In the genomic region with DNA sequence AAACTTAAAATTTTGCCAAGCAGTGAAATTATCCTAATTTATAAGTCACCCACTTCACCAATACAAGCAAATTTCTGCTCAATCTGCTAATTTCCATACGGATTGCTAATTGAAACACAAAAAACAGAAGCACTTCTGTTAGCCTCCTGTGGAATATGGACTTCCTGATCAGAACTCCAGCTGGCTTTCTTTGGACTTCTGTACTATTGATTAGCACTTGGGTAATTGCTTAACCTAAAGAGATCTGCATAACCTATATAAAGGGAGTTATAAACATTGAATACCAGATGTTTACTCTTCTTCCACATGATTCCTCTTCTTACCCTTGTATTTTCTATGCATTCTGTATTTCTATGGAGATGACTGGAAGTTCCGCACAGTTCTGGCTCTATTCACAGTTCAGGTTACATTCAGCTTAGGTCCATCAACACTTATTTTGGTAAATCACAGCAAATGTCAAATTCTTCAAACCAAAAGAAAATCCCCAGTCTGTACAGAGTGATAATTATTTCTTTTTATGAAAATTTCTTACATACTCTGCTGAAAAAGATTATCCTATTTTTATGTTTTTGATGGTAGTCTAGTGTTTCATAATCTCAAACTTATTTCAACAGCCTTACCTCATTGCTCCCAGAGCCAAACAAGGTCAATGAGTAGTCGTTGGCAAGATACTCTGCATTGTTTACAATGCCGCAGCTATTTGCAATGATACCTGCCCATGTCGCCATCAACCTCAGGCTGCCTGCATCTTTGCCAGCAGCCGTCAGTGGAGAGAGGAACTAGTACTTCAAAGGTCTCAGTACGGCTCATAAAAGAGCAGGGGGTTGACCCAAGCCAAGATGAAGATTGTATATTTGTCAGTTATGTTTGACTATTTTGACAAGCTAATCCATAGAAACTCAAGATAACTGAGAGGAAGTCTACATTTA, we compare ENCODE assay signal across 11 cellular contexts.
DNase-seq lines count a peak whose midpoint lies in the region; ATAC-seq and TF ChIP-seq lines count a peak whose summit lies in the region.
"Had no signal": no experiment of that assay in that cellular context is flagged by ENCODE, and none has a peak within 500 bp of the region (broad histone marks: within the 10 kb centered on the region; RNA-seq: fewer than 3 reads in every experiment).

No MANE protein-coding gene starts in this region.

- H3K4me2 ChIP-seq in osteoblast (ENCODE audit: insufficient read depth, low read length) (peak overlapping the region; percentile 67), H9 (ENCODE audit: insufficient read depth, insufficient read length, low read length) (no peak overlapping the region)

- H3K4me3 ChIP-seq in osteoblast (ENCODE audit: insufficient read depth, low read length): peak overlapping the region; percentile 27

- H3K27ac Mint-ChIP-seq in chondrocyte (ENCODE audit: unreplicated experiment) (peak overlapping the region; percentile 97), H9 (no peak overlapping the region; a peak in 1 of 7 replicates)
- H3K27ac Mint-ChIP-seq: natural killer cell treated with Interleukin-12 subunit alpha and Interleukin-12 subunit beta and Interleukin-15 and Interleukin-18, amount 100 ng/mL, for 72 hours had no signal

- H3K14ac ChIP-seq in H9 (ENCODE audit: insufficient read depth, low read length): no peak overlapping the region

- no CpG with 5 or more reads among the region's 7 CpGs for WGBS in H9 (ENCODE audit: extremely low coverage, insufficient read length, low lambda C conversion rate)

- no peak overlapping the region for H4K8ac ChIP-seq in H9 (replicated peaks; ENCODE audit: insufficient read length, low read depth, low read length)

- peak overlapping the region; percentile 39 for H2AFZ ChIP-seq in osteoblast (ENCODE audit: low read length)
- H2AFZ ChIP-seq in H9 (ENCODE audit: low read length): no peak overlapping the region

- H3K4me1 ChIP-seq in osteoblast (ENCODE audit: insufficient read depth, low read length) (peaks cover 54% of the 10 kb centered on the region), H9 (ENCODE audit: insufficient read depth, low read length) (no peaks in the 10 kb centered on the region)

- H3K27ac ChIP-seq in osteoblast (ENCODE audit: low read depth, low read length) (peak overlapping the region; percentile 93), H9 (ENCODE audit: insufficient read length, low read depth, low read length) (no peak overlapping the region)

- H3K4me1 Mint-ChIP-seq in chondrocyte (ENCODE audit: low read depth): peaks cover 92% of the 10 kb centered on the region
- H3K4me1 Mint-ChIP-seq in H9: peaks cover 0 to 2% of the 10 kb centered on the region in 2 experiments; a peak in 1 of 4 replicates

- no peak overlapping the region for H3K56ac ChIP-seq in H9 (ENCODE audit: insufficient read length, low read depth, low read length)

- H3K4ac ChIP-seq in H9 (ENCODE audit: low read depth, low read length): no peak overlapping the region

- no peak overlapping the region for H2BK5ac ChIP-seq in H9 (ENCODE audit: insufficient read length, low read length)

- no peak overlapping the region for H2BK120ac ChIP-seq in H9 (ENCODE audit: low read depth, low read length, poor library complexity, severe bottlenecking)

- H3K23me2 ChIP-seq in H9 (ENCODE audit: insufficient read length, low read depth, low read length, poor library complexity, severe bottlenecking): no peaks in the 10 kb centered on the region

- no peak overlapping the region for H3K18ac ChIP-seq in H9 (ENCODE audit: insufficient read length, low read depth, low read length)

- no peaks in the 10 kb centered on the region for H3K9me3 ChIP-seq in osteoblast (ENCODE audit: low read depth, low read length)
- no peaks in the 10 kb centered on the region for H3K9me3 ChIP-seq in H9 (ENCODE audit: control insufficient read depth, low read depth, low read length)

- no peaks in the 10 kb centered on the region for H3K36me3 ChIP-seq in osteoblast (ENCODE audit: insufficient read depth, low read length)

- H3K27me3 ChIP-seq in osteoblast (ENCODE audit: insufficient read depth, low read length) (no peaks in the 10 kb centered on the region), H9 (ENCODE audit: insufficient read depth, low read length) (no peaks in the 10 kb centered on the region)

- H3K79me2 ChIP-seq in osteoblast (ENCODE audit: insufficient read depth, low read length): no peaks in the 10 kb centered on the region
- H3K79me2 ChIP-seq in H9 (ENCODE audit: insufficient read depth, low read length): no peaks in the 10 kb centered on the region

- no peak overlapping the region for H2BK15ac ChIP-seq in H9 (ENCODE audit: low read depth, low read length)

- H3K27me3 Mint-ChIP-seq in chondrocyte (ENCODE audit: low read depth) (no peaks in the 10 kb centered on the region), H9 (ENCODE audit: low read depth) (no peaks in the 10 kb centered on the region)

- no peaks in the 10 kb centered on the region for H3K79me1 ChIP-seq in H9 (ENCODE audit: insufficient read depth, low read depth, low read length, poor library complexity, severe bottlenecking)

- no peak overlapping the region for H2BK20ac ChIP-seq in H9 (ENCODE audit: low read depth, low read length, poor library complexity, severe bottlenecking)

- no peak overlapping the region for H3T11ph ChIP-seq in H9 (ENCODE audit: low read length)

- no peak overlapping the region for H4K91ac ChIP-seq in H9 (ENCODE audit: insufficient read length, low read depth, low read length)

- no peak for TF ChIP-seq CTCF in chondrocyte (IDR thresholded peaks at IDR 0.05)
- TF ChIP-seq CTCF in osteoblast (IDR thresholded peaks at IDR 0.05; ENCODE audit: extremely low read depth, low read depth, low read length): no peak
- TF ChIP-seq CTCF in H9 (conservative IDR thresholded peaks at IDR 0.05): no peak

- H3K23ac ChIP-seq in H9 (ENCODE audit: insufficient read length, low read depth, low read length): no peak overlapping the region

- peaks cover 1% of the 10 kb centered on the region for H3K36me3 Mint-ChIP-seq in chondrocyte (ENCODE audit: low read depth)
- no peaks in the 10 kb centered on the region for H3K36me3 Mint-ChIP-seq in H9 (ENCODE audit: insufficient read depth in 1 of 3, low read depth in 3 of 3)
- H3K36me3 Mint-ChIP-seq: natural killer cell treated with Interleukin-12 subunit alpha and Interleukin-12 subunit beta and Interleukin-15 and Interleukin-18, amount 100 ng/mL, for 72 hours had no signal

- peak overlapping the region; percentile 54 for H3K4me3 Mint-ChIP-seq in chondrocyte (ENCODE audit: unreplicated experiment)
- no peak overlapping the region for H3K4me3 Mint-ChIP-seq in H9
- H3K4me3 Mint-ChIP-seq: natural killer cell treated with Interleukin-12 subunit alpha and Interleukin-12 subunit beta and Interleukin-15 and Interleukin-18, amount 100 ng/mL, for 72 hours had no signal

- ATAC-seq in GM19452 (IDR thresholded peaks at IDR 0.05; ENCODE audit: unreplicated experiment): no peak
- no peak for ATAC-seq in HG03460 (IDR thresholded peaks at IDR 0.05; ENCODE audit: unreplicated experiment)
- ATAC-seq in HG03135 (IDR thresholded peaks at IDR 0.05; ENCODE audit: unreplicated experiment): no peak
- ATAC-seq: natural killer cell treated with Interleukin-12 subunit alpha and Interleukin-12 subunit beta and Interleukin-15 and Interleukin-18, amount 100 ng/mL, for 72 hours had no signal

- H3K9me3 Mint-ChIP-seq in chondrocyte (ENCODE audit: low read depth): peaks cover 10% of the 10 kb centered on the region
- no peaks in the 10 kb centered on the region for H3K9me3 Mint-ChIP-seq in H9

- DNase-seq in GM04504 (ENCODE audit: low read depth): peak; percentile 66
- DNase-seq in NCI-H146 (lab: John Stamatoyannopoulos, UW): peak; percentile 12
- DNase-seq in chondrocyte (ENCODE audit: low spot score): no peak
- DNase-seq in osteoblast (ENCODE audit: insufficient read length, low spot score, missing footprints): no peak
- no peak for DNase-seq in H9
- DNase-seq: H7, NCI-H82 had no signal

- no peaks in the 10 kb centered on the region for H4K20me1 ChIP-seq in osteoblast (ENCODE audit: insufficient read depth, low read length)
- no peaks in the 10 kb centered on the region for H4K20me1 ChIP-seq in H9 (ENCODE audit: control insufficient read depth, insufficient read depth, insufficient read length)

- H2BK12ac ChIP-seq in H9 (ENCODE audit: insufficient read length, low read depth, low read length): no peak overlapping the region

- H4K5ac ChIP-seq in H9 (ENCODE audit: insufficient read length, low read depth, low read length): no peak overlapping the region

- H3K9ac ChIP-seq in H9 (ENCODE audit: extremely low read depth, insufficient read length, low read length): no peak overlapping the region

- H2AK5ac ChIP-seq in H9 (ENCODE audit: insufficient read length, low read length): no peak overlapping the region

Comparison
In these comparisons a context has a peak if more than half of its experiments do, and no peak if none do; other contexts are left out.
1. DNase-seq: peak in GM04504 (single experiment) and NCI-H146 (single experiment); none in chondrocyte (single experiment), osteoblast (single experiment) and H9 (single experiment).